17 cellular contexts compared by ENCODE assay signal in the genomic region with DNA sequence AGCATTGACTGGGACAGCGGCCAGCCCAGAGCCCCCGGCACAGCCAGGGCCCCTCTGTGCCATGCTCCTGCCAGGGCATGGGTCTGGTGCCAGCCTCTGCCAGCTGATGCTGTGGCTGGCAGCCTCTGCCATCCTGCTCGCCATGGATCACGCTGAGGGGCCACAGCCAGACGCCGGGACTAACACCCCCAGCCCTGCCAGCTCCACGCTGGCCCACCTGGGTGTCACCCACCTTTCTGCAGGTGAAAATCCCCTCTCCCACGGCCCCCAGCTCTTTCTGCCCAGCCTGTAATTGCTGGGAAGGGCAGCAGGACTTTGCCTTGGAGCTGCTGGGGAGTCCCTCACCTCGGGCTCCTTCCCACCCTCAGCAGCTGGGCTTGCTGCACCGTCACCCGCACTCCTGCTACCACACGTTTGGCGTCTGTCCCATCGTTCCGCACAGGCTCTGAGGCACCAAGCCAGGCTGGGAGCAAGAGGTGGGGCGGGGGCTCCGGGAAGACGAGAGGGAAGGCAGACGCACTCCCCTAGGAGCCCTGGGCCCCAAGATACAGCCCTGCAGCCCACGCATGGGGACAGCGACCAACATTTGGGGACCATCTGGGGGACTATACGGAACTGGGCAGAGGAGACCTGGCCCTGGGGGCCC. TPM values are rescaled to one million over a fixed set of nuclear protein-coding genes. Genes with fewer than 3 reads are reported as not detected.
A peak's percentile ranks its signal among the peaks of the same experiment; 100 is the strongest.
DNase-seq lines count a peak whose midpoint lies in the region; ATAC-seq, FAIRE-seq and TF ChIP-seq lines count a peak whose summit lies in the region.
"Had no signal": no experiment of that assay in that cellular context is flagged by ENCODE, and none has a peak within 500 bp of the region (broad histone marks: within the 10 kb centered on the region; RNA-seq: fewer than 3 reads in every experiment).

No MANE protein-coding gene starts in this region.

- POLR2A ChIA-PET in K562 (lab: Yijun Ruan, JAX) = interaction anchor here (1.2 kb wide), 1 partner anchor 28 kb away, joined by 3 read pairs; no protein-coding TSS in a partner anchor

- FAIRE-seq in K562 (lab: Jason Lieb, UNC) = no peak

- ATAC-seq in K562 (no peak), GM19463 (IDR thresholded peaks at IDR 0.05; ENCODE audit: unreplicated experiment) (no peak)
- ATAC-seq: CD8-positive, alpha-beta T cell; T-helper 17 cell had no signal

- no peak for TF ChIP-seq RAD21 in K562 (CRISPR knock-in tag; conservative IDR thresholded peaks at IDR 0.05 in 1 of 2, IDR thresholded peaks at IDR 0.05 in 1 of 2)

- no TSS peak for BruUV-seq in K562 (replicated peaks; lab: Mats Ljungman, UMichigan)

- H2AFZ ChIP-seq in K562 (ENCODE audit: low read depth, low read length) = no peak overlapping the region

- in situ Hi-C loops in G401 (cut with HindIII; ENCODE audit: low sequenced_read_pairs) (no loop called here), K562 (cut with MboI) (no loop called here)

- H3K4me2 ChIP-seq in BLaER1 (peak overlapping the region; percentile 82), K562 (ENCODE audit: insufficient read depth, low read length) (no peak overlapping the region)

- H3K36me3 ChIP-seq in BLaER1 (no peaks in the 10 kb centered on the region), K562 (ENCODE audit: control insufficient read depth, insufficient read depth, low read length) (no peaks in the 10 kb centered on the region)
- H3K36me3 ChIP-seq: cardiac muscle cell, Peyer's patch had no signal

- no peak for TF ChIP-seq CTCF in K562 (IDR thresholded peaks at IDR 0.05 in 2 of 3, conservative IDR thresholded peaks at IDR 0.05 in 1 of 3; ENCODE audit: insufficient read depth in 2 of 3, low read depth in 1 of 3, low read length in 3 of 3)

- DNase-seq in G401 (ENCODE audit: low spot score) (peak; percentile 29), K562 (ENCODE audit: extremely low read depth in 1 of 4, low spot score in 3 of 4) (no peak), myocyte (ENCODE audit: low read depth) (peak; percentile 18), SHP77 (lab: John Stamatoyannopoulos, UW) (no peak), NK-92 (lab: John Stamatoyannopoulos, UW; ENCODE audit: unreplicated experiment) (no peak)
- no peak for DNase-seq in activated effector memory CD4-positive, alpha-beta T cell treated with anti-CD3 and anti-CD28 coated beads, Interleukin-2, amount 50 U/mL, for 16 hours
- DNase-seq: activated CD4-positive, CD25-positive, alpha-beta regulatory T cell; activated CD8-positive, alpha-beta memory T cell treated with anti-CD3 and anti-CD28 coated beads, Interleukin-2, amount 50 U/mL, for 4 hours; NCI-H446 treated with DMSO at 0.1 percent for 48 hours; Peyer's patch; stimulated activated CD4-positive, alpha-beta T cell treated with anti-CD3 and anti-CD28 coated beads, Interleukin-2, amount 100 ng/mL, for 24 hours; stimulated activated CD8-positive, alpha-beta memory T cell treated with anti-CD3 and anti-CD28 coated beads, Interleukin-4, amount 100 ng/mL, for 48 hours; T-helper 17 cell had no signal

- WGBS in K562 (ENCODE audit: insufficient coverage, low coverage, missing lambda C conversion rate) = 17% methylated on average over 15 of the region's 22 CpGs

- TF ChIP-seq EP300 in K562 (IDR thresholded peaks at IDR 0.05; ENCODE audit: low read length) = no peak

- H3K9me3 ChIP-seq in BLaER1 (no peaks in the 10 kb centered on the region), K562 (replicated peaks; ENCODE audit: control insufficient read depth, insufficient read depth, low read depth, low read length) (no peaks in the 10 kb centered on the region)
- H3K9me3 ChIP-seq: Peyer's patch had no signal

- no peak for TF ChIP-seq POLR2A in K562 (conservative IDR thresholded peaks at IDR 0.05)

- H3K79me2 ChIP-seq in K562 (ENCODE audit: control insufficient read depth, insufficient read depth, low read length) = no peaks in the 10 kb centered on the region

- CTCF ChIA-PET in K562 (lab: Yijun Ruan, JAX; ENCODE audit: low intra/inter-chr PET ratio) = no interaction called here

- no peaks in the 10 kb centered on the region for H3K27me3 ChIP-seq in BLaER1
- peaks cover 13 to 44% of the 10 kb centered on the region in 2 experiments; a peak in 3 of 5 replicates for H3K27me3 ChIP-seq in K562 (ENCODE audit: control insufficient read depth in 2 of 2, insufficient read depth in 2 of 2, low read length in 2 of 2)
- H3K27me3 ChIP-seq: cardiac muscle cell had no signal

- H3K4me1 ChIP-seq in BLaER1 = peaks cover 56% of the 10 kb centered on the region
- peaks cover 0 to 87% of the 10 kb centered on the region in 2 experiments; a peak in 3 of 5 replicates for H3K4me1 ChIP-seq in K562 (replicated peaks in 1 of 2; ENCODE audit: control insufficient read depth in 2 of 2, insufficient read depth in 2 of 2, low read length in 2 of 2)
- H3K4me1 ChIP-seq: Peyer's patch had no signal

- H4K20me1 ChIP-seq in BLaER1 = peaks cover 16% of the 10 kb centered on the region; the same call in 1 of the 2 replicates
- H4K20me1 ChIP-seq in K562 (replicated peaks; ENCODE audit: control insufficient read depth, insufficient read depth, low read length) = peaks cover 23% of the 10 kb centered on the region

- no peaks in the 10 kb centered on the region for H3K9me1 ChIP-seq in K562 (ENCODE audit: control insufficient read depth, insufficient read depth, low read length)

- H3K4me3 ChIP-seq in BLaER1 (peak overlapping the region; percentile 48), K562 (no peak overlapping the region)
- H3K4me3 ChIP-seq: cardiac muscle cell had no signal

- H3K9ac ChIP-seq in BLaER1 = peak overlapping the region; percentile 48
- peak overlapping the region in 1 of 2 experiments; percentile 29; a peak in 1 of 4 replicates for H3K9ac ChIP-seq in K562 (ENCODE audit: insufficient read depth in 1 of 2, low read depth in 2 of 2, low read length in 2 of 2)

- intact Hi-C loops in K562 (cut with micrococcal nuclease) = no loop called here

- H3K27ac ChIP-seq in BLaER1 (peak overlapping the region; percentile 56), K562 (ENCODE audit: extremely low read depth, low read depth, low read length) (no peak overlapping the region)
- H3K27ac ChIP-seq: cardiac muscle cell, Peyer's patch had no signal

TF ChIP-seq in K562, 482 proteins besides CTCF, POLR2A, EP300 and RAD21:
- TF ChIP-seq HNRNPL (IDR thresholded peaks at IDR 0.05; ENCODE audit: low read depth, low read length) (0 out of 2 replicates have a peak, but pooled peaks have one; percentile 78), SNRNP70 (optimal IDR thresholded peaks at IDR 0.05; ENCODE audit: low read depth, low read length) (no peak), RBFOX2 (IDR thresholded peaks at IDR 0.05; ENCODE audit: low read depth, low read length) (0 out of 2 replicates have a peak, but pooled peaks have one; percentile 25)
- TF ChIP-seq, protein P1, sequence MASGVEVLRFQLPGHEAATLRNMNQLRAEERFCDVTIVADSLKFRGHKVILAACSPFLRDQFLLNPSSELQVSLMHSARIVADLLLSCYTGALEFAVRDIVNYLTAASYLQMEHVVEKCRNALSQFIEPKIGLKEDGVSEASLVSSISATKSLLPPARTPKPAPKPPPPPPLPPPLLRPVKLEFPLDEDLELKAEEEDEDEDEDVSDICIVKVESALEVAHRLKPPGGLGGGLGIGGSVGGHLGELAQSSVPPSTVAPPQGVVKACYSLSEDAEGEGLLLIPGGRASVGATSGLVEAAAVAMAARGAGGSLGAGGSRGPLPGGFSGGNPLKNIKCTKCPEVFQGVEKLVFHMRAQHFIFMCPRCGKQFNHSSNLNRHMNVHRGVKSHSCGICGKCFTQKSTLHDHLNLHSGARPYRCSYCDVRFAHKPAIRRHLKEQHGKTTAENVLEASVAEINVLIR (CRISPR knock-in tag; IDR thresholded peaks at IDR 0.05) = no peak

RNA-seq across cellular contexts. Expression of gene ACSF3, which starts 42.0 kb away (rescaled TPM):
- total RNA-seq in G401 (2014; rRNA removed; shearing (Covaris generic)) = 38.0 and 38.7 TPM in 2 replicates
- 55.6 and 73.7 TPM in 2 replicates for total RNA-seq in K562 (2011; cell fraction: chromatin; rRNA removed; ENCODE audit: low replicate concordance)
- 44.2 and 45.9 TPM in 2 replicates for total RNA-seq in K562 (2011; cell fraction: nucleolus; rRNA removed)
- 35.3 and 39.0 TPM in 2 replicates for total RNA-seq in K562 (2011; cell fraction: nucleoplasm; rRNA removed)
- total RNA-seq in K562 (2014; rRNA removed) (28.5 and 37.0 TPM in 2 replicates), K562 (2014; rRNA removed; fragmentation: Illumina TruSeq; extraction: Trizol) (14.0 and 14.6 TPM in 2 replicates), K562 (2015; rRNA removed; fragmentation: Illumina TruSeq; extraction: Trizol) (14.5 and 16.9 TPM in 2 replicates), K562 (2021) (31.7 and 32.8 TPM in 2 replicates), myocyte (17.3 and 19.7 TPM in 2 replicates)
- polyA plus RNA-seq in K562 (2011; rRNA removed) (14.9 and 15.9 TPM in 2 replicates), K562 (2014; fragmentation: Illumina TruSeq; extraction: Trizol) (14.7 and 21.0 TPM in 2 replicates), K562 (2014; fragmentation: Nextera tagmentation; extraction: Ambion mirVana) (1 to 10 TPM in 1 of 2 experiments, under 1 TPM in 1; 0.77 to 1.9 TPM), K562 (2014; rRNA removed) (27.3 and 29.8 TPM in 2 replicates)
- polyA plus RNA-seq in K562 (2011; cell fraction: cytosol; rRNA removed) = 12.9 and 34.5 TPM in 2 replicates
- 22.1 and 40.2 TPM in 2 replicates for polyA plus RNA-seq in K562 (2011; cell fraction: nucleus; rRNA removed)
- polyA plus RNA-seq in K562 (2012) = 16.9 and 29.2 TPM in 2 replicates
- polyA minus RNA-seq in K562 (2011; rRNA and poly(A)+ RNA removed) = 16.2 and 17.6 TPM in 2 replicates
- 40.6 and 53.1 TPM in 2 replicates for polyA minus RNA-seq in K562 (2011; cell fraction: cytosol; rRNA and poly(A)+ RNA removed)
- 21.0 and 22.3 TPM in 2 replicates for polyA minus RNA-seq in K562 (2011; cell fraction: nucleus; rRNA and poly(A)+ RNA removed)
- 11.3 TPM for polyA plus RNA-seq in myocyte (2012)

Comparison
In these comparisons a context has a peak if more than half of its experiments do, and no peak if none do; other contexts are left out.
1. DNase-seq: peak in G401 (single experiment) and myocyte (single experiment); none in K562 (0 of 4), SHP77 (0 of 2), activated effector memory CD4-positive, alpha-beta T cell treated with anti-CD3 and anti-CD28 coated beads, Interleukin-2, amount 50 U/mL, for 16 hours (single experiment) and NK-92 (single experiment).